Comparison of ENCODE assay signal across 9 cellular contexts in the genomic region with DNA sequence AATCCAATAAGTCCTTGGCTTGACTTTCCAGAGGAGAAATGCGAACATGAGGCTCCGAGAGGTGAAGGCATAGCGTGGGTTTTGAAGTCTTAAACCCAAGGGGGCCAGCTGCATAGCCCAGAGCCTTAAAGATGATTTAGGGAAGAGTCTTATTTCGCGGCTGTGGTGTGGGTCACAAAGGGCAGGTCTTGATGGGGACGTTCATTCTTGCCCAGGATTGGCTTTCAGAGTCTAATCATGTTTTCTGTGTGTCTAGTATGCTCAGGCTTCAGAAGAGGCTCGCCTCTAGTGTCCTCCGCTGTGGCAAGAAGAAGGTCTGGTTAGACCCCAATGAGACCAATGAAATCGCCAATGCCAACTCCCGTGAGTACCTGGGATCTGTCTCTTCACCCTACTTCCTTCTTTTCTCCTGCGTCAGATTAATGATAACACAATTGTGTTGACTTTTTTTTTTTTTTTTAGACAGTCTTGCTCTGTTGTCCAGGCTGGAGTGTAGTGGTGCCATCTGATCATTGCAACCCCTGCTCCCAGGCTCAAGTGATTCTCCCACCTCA. TPM values are rescaled to one million over a fixed set of nuclear protein-coding genes. Genes with fewer than 3 reads are reported as not detected.
DNase-seq lines count a peak whose midpoint lies in the region; ATAC-seq and TF ChIP-seq lines count a peak whose summit lies in the region.
"Had no signal": no experiment of that assay in that cellular context is flagged by ENCODE, and none has a peak within 500 bp of the region (broad histone marks: within the 10 kb centered on the region; RNA-seq: fewer than 3 reads in every experiment).

No MANE protein-coding gene starts in this region.

- H3K9me3 Mint-ChIP-seq in activated T-cell treated with anti-CD3 and anti-CD28 coated beads, Interleukin-2, amount 50 U/mL, for 24 hours = no peaks in the 10 kb centered on the region
- H3K9me3 Mint-ChIP-seq in activated naive CD8-positive, alpha-beta T cell treated with anti-CD3 and anti-CD28 coated beads, Interleukin-2, amount 50 U/mL, for 24 hours = no peaks in the 10 kb centered on the region

- TF ChIP-seq CTCF in liver (IDR thresholded peaks at IDR 0.05; ENCODE audit: low read depth, low read length, missing input control) (no peak), tibial nerve (IDR thresholded peaks at IDR 0.05) (no peak)

- peak overlapping the region; percentile 100 for H3K27ac Mint-ChIP-seq in activated T-cell treated with anti-CD3 and anti-CD28 coated beads, Interleukin-2, amount 50 U/mL, for 24 hours
- H3K27ac Mint-ChIP-seq in activated naive CD8-positive, alpha-beta T cell treated with anti-CD3 and anti-CD28 coated beads, Interleukin-2, amount 50 U/mL, for 24 hours = peak overlapping the region; percentile 100

- TF ChIP-seq POLR2A in tibial nerve (IDR thresholded peaks at IDR 0.05) = no peak

- peaks cover 58% of the 10 kb centered on the region for H3K36me3 Mint-ChIP-seq in activated T-cell treated with anti-CD3 and anti-CD28 coated beads, Interleukin-2, amount 50 U/mL, for 24 hours (ENCODE audit: low read depth)
- peaks cover 56% of the 10 kb centered on the region for H3K36me3 Mint-ChIP-seq in activated naive CD8-positive, alpha-beta T cell treated with anti-CD3 and anti-CD28 coated beads, Interleukin-2, amount 50 U/mL, for 24 hours (ENCODE audit: low read depth)

- H3K4me3 ChIP-seq in liver (ENCODE audit: low read depth in 1 of 3, low read length in 3 of 3) (peak overlapping the region; percentile 85 to 89 (median 87)), tibial nerve (peak overlapping the region; percentile 66 to 82 (median 73))

- H3K27ac ChIP-seq in liver (ENCODE audit: low read depth in 1 of 2, low read length in 2 of 2) (peak overlapping the region; percentile 94 to 99), tibial nerve (peak overlapping the region; percentile 96 to 98 (median 97))

- peaks cover 52% of the 10 kb centered on the region for H3K4me1 Mint-ChIP-seq in activated T-cell treated with anti-CD3 and anti-CD28 coated beads, Interleukin-2, amount 50 U/mL, for 24 hours (ENCODE audit: low read depth)
- peaks cover 54% of the 10 kb centered on the region for H3K4me1 Mint-ChIP-seq in activated naive CD8-positive, alpha-beta T cell treated with anti-CD3 and anti-CD28 coated beads, Interleukin-2, amount 50 U/mL, for 24 hours

- H3K4me1 ChIP-seq in liver (ENCODE audit: control insufficient read depth in 4 of 4, insufficient read depth in 4 of 4, low read length in 3 of 4) = peaks cover 7 to 22% (median 15%) of the 10 kb centered on the region in 4 donors
- H3K4me1 ChIP-seq in tibial nerve = peaks cover 0 to 52% (median 24%) of the 10 kb centered on the region in 4 donors

- H3K27me3 Mint-ChIP-seq in activated T-cell treated with anti-CD3 and anti-CD28 coated beads, Interleukin-2, amount 50 U/mL, for 24 hours = no peaks in the 10 kb centered on the region
- peaks cover 3% of the 10 kb centered on the region for H3K27me3 Mint-ChIP-seq in activated naive CD8-positive, alpha-beta T cell treated with anti-CD3 and anti-CD28 coated beads, Interleukin-2, amount 50 U/mL, for 24 hours

- H3K27me3 ChIP-seq in liver (ENCODE audit: control insufficient read depth in 4 of 4, insufficient read depth in 4 of 4, low read length in 3 of 4) (no peaks in the 10 kb centered on the region), tibial nerve (no peaks in the 10 kb centered on the region)

- H3K9me3 ChIP-seq in liver (ENCODE audit: control insufficient read depth in 4 of 4, low read length in 3 of 4) = no peaks in the 10 kb centered on the region
- H3K9me3 ChIP-seq in tibial nerve = no peaks in the 10 kb centered on the region

- no peak for DNase-seq in activated T-cell treated with anti-CD3 and anti-CD28 coated beads, Interleukin-2, amount 50 U/mL, for 24 hours
- no peak for DNase-seq in activated T-cell treated with anti-CD3 and anti-CD28 coated beads, Interleukin-2, amount 50 U/mL, for 1 hour
- no peak for DNase-seq in activated naive CD8-positive, alpha-beta T cell treated with anti-CD3 and anti-CD28 coated beads, Interleukin-2, amount 50 U/mL, for 24 hours
- DNase-seq in tibial nerve (ENCODE audit: low spot score in 2 of 2) = no peak
- no peak for DNase-seq in NCI-H146 (lab: John Stamatoyannopoulos, UW)
- DNase-seq in activated gamma-delta T cell treated with Interleukin-2 at 50 U/mL for 16 hours = no peak

- 51% methylated on average over 11 of the region's 11 CpGs for WGBS in liver
- WGBS in tibial nerve, 2 donors = 35 to 42% methylated on average over 11 of the region's 11 CpGs

- no peak for TF ChIP-seq EP300 in tibial nerve (IDR thresholded peaks at IDR 0.05)

- peak overlapping the region; percentile 99 for H3K4me3 Mint-ChIP-seq in activated T-cell treated with anti-CD3 and anti-CD28 coated beads, Interleukin-2, amount 50 U/mL, for 24 hours
- peak overlapping the region; percentile 87 for H3K4me3 Mint-ChIP-seq in activated naive CD8-positive, alpha-beta T cell treated with anti-CD3 and anti-CD28 coated beads, Interleukin-2, amount 50 U/mL, for 24 hours

- H3K9ac ChIP-seq in liver (ENCODE audit: low read depth in 1 of 2, low read length in 2 of 2) = peak overlapping the region; percentile 96 to 99

- peaks cover 15 to 37% (median 31%) of the 10 kb centered on the region in 4 donors for H3K36me3 ChIP-seq in liver (ENCODE audit: control insufficient read depth in 4 of 4, insufficient read depth in 3 of 4, low read depth in 1 of 4, low read length in 3 of 4)
- H3K36me3 ChIP-seq in tibial nerve = peaks cover 0 to 42% (median 34%) of the 10 kb centered on the region in 3 donors

- no peak for TF ChIP-seq RAD21 in liver (IDR thresholded peaks at IDR 0.05)

- no peak for ATAC-seq in activated naive CD8-positive, alpha-beta T cell treated with anti-CD3 and anti-CD28 coated beads, Interleukin-2, amount 50 U/mL, for 24 hours
- no peak for ATAC-seq in HG03432 (IDR thresholded peaks at IDR 0.05; ENCODE audit: unreplicated experiment)

TF ChIP-seq in liver, 16 proteins besides CTCF, POLR2A, EP300 and RAD21 (continues in another document):
- TF ChIP-seq, protein P1, sequence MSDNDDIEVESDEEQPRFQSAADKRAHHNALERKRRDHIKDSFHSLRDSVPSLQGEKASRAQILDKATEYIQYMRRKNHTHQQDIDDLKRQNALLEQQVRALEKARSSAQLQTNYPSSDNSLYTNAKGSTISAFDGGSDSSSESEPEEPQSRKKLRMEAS (IDR thresholded peaks at IDR 0.05) = no peak
- TF ChIP-seq SP1 (IDR thresholded peaks at IDR 0.05) (no peak), NR2F2 (IDR thresholded peaks at IDR 0.05) (no peak), EGR1 (IDR thresholded peaks at IDR 0.05; ENCODE audit: low read depth in 2 of 2) (no peak), HNF4A (conservative IDR thresholded peaks at IDR 0.05) (no peak), GABPA (IDR thresholded peaks at IDR 0.05 in 1 of 2, conservative IDR thresholded peaks at IDR 0.05 in 1 of 2) (no peak), HNF4G (IDR thresholded peaks at IDR 0.05) (no peak), JUND (IDR thresholded peaks at IDR 0.05) (no peak)
- TF ChIP-seq, protein P2, sequence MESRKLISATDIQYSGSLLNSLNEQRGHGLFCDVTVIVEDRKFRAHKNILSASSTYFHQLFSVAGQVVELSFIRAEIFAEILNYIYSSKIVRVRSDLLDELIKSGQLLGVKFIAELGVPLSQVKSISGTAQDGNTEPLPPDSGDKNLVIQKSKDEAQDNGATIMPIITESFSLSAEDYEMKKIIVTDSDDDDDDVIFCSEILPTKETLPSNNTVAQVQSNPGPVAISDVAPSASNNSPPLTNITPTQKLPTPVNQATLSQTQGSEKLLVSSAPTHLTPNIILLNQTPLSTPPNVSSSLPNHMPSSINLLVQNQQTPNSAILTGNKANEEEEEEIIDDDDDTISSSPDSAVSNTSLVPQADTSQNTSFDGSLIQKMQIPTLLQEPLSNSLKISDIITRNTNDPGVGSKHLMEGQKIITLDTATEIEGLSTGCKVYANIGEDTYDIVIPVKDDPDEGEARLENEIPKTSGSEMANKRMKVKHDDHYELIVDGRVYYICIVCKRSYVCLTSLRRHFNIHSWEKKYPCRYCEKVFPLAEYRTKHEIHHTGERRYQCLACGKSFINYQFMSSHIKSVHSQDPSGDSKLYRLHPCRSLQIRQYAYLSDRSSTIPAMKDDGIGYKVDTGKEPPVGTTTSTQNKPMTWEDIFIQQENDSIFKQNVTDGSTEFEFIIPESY (IDR thresholded peaks at IDR 0.05) = no peak
- TF ChIP-seq, protein P3, sequence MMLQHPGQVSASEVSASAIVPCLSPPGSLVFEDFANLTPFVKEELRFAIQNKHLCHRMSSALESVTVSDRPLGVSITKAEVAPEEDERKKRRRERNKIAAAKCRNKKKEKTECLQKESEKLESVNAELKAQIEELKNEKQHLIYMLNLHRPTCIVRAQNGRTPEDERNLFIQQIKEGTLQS (IDR thresholded peaks at IDR 0.05) = no peak

RNA-seq across cellular contexts. Expression of a gene that starts 1.0 kb away (rescaled TPM):
- 100 to 1,000 TPM; 658 to 840 TPM for total RNA-seq in liver
- polyA plus RNA-seq in liver = 100 to 1,000 TPM; 475 to 999 TPM
- 1,000 to 10,000 TPM; 2,381 to 3,486 (median 2,809) TPM for total RNA-seq in tibial nerve

RNA-seq across cellular contexts. Expression of a gene that starts 3.6 kb away (rescaled TPM):
- total RNA-seq in liver = 1 to 10 TPM in 1 of 2 donors, under 1 TPM in 1; 0.05 to 1.3 TPM
- under 1 TPM; 0.22 to 0.31 TPM for polyA plus RNA-seq in liver
- total RNA-seq in tibial nerve = 10 to 100 TPM in 3 of 4 donors, 1 to 10 TPM in 1; 7.1 to 20.3 (median 15.0) TPM

RNA-seq across cellular contexts. Expression of a gene that starts 24.7 kb away (rescaled TPM):
- total RNA-seq in liver = not detected
- not detected for polyA plus RNA-seq in liver
- under 1 TPM in 2 of 4 donors, not detected in 2; 0.20 to 0.30 TPM for total RNA-seq in tibial nerve
- total RNA-seq: NCI-H460 had no signal

RNA-seq across cellular contexts. Expression of a gene that starts 35.1 kb away (rescaled TPM):
- total RNA-seq in liver (not detected), tibial nerve (not detected)
- not detected for polyA plus RNA-seq in liver
- total RNA-seq: NCI-H460 had no signal

RNA-seq across cellular contexts. Expression of a gene that starts 49.6 kb away (rescaled TPM):
- total RNA-seq in liver (under 1 TPM; 0.42 to 0.84 TPM), tibial nerve (10 to 100 TPM; 34.1 to 95.1 (median 42.4) TPM)
- under 1 TPM; 0.14 to 0.17 TPM for polyA plus RNA-seq in liver
